In the genomic region with DNA sequence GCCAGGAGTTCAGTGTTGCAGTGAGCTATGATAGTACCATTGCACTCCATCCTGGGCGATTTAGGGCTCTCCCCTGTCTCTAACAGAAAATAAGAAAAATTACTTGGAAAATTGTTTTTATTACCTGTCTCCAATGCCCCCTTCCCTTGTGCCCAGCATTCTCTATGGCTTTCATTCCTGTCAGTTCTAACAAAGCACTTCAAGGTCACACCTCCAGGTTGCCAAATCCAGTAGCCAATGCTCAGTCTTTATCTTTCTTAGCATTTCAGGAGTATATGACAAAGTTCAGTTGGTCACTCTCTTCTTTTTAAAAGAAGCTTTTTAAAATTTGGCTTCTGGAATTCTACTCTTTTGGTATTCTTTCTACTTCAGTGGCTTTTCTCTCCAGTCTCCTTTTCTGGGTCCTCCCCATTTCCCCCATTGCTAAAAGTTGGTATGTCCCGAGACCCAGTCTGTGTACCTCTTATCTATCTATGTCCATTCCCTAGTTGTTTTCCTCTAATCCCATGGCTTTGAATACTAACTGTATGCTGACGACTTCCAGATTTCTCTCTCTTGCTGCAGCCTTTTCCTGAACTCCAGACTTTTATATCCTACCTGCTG, we compare ENCODE assay signal across 16 cellular contexts.
"Had no signal": no experiment of that assay in that cellular context is flagged by ENCODE, and none has a peak within 500 bp of the region (broad histone marks: within the 10 kb centered on the region; RNA-seq: fewer than 3 reads in every experiment).

No MANE protein-coding gene starts in this region.

- H3K27me3 ChIP-seq: heart left ventricle, left lung, ovary, upper lobe of left lung had no signal

- DNase-seq: activated CD4-positive, alpha-beta T cell treated with anti-CD3 and anti-CD28 coated beads for 4 hours; activated CD8-positive, alpha-beta memory T cell treated with anti-CD3 and anti-CD28 coated beads, Interleukin-2, amount 50 U/mL, for 48 hours; activated CD8-positive, alpha-beta T cell treated with anti-CD3 and anti-CD28 coated beads, Interleukin-2, amount 10 ng/mL, durations not matched to agents 7 days and 5 days; activated naive CD8-positive, alpha-beta T cell treated with anti-CD3 and anti-CD28 coated beads, Interleukin-2, amount 10 ng/mL, durations not matched to agents 7 days and 5 days; anterior cingulate cortex; dorsolateral prefrontal cortex; heart left ventricle; left lung; ovary; substantia nigra; T-helper 9 cell; upper lobe of left lung had no signal

- H3K4me1 Mint-ChIP-seq: activated naive CD8-positive, alpha-beta T cell treated with anti-CD3 and anti-CD28 coated beads, Interleukin-2, amount 10 ng/mL, durations not matched to agents 7 days and 5 days; stimulated activated effector memory CD8-positive, alpha-beta T cell treated with anti-CD3 and anti-CD28 coated beads, Interleukin-12 subunit alpha, Interleukin-12 subunit beta, amount 100 ng/mL, for 72 hours had no signal

- H3K27ac ChIP-seq: dorsolateral prefrontal cortex, left lung, ovary, upper lobe of left lung, VCaP had no signal

- H3K36me3 ChIP-seq: heart left ventricle, left lung, ovary, upper lobe of left lung had no signal

- H3K36me3 Mint-ChIP-seq: activated naive CD8-positive, alpha-beta T cell treated with anti-CD3 and anti-CD28 coated beads, Interleukin-2, amount 10 ng/mL, durations not matched to agents 7 days and 5 days; stimulated activated effector memory CD8-positive, alpha-beta T cell treated with anti-CD3 and anti-CD28 coated beads, Interleukin-12 subunit alpha, Interleukin-12 subunit beta, amount 100 ng/mL, for 72 hours had no signal

- H3K27ac Mint-ChIP-seq: activated CD8-positive, alpha-beta T cell treated with anti-CD3 and anti-CD28 coated beads, Interleukin-2, amount 10 ng/mL, durations not matched to agents 7 days and 5 days; activated naive CD8-positive, alpha-beta T cell treated with anti-CD3 and anti-CD28 coated beads, Interleukin-2, amount 10 ng/mL, durations not matched to agents 7 days and 5 days; stimulated activated effector memory CD8-positive, alpha-beta T cell treated with anti-CD3 and anti-CD28 coated beads, Interleukin-12 subunit alpha, Interleukin-12 subunit beta, amount 100 ng/mL, for 72 hours had no signal

- ATAC-seq: activated CD8-positive, alpha-beta T cell treated with anti-CD3 and anti-CD28 coated beads, Interleukin-2, amount 10 ng/mL, durations not matched to agents 7 days and 5 days; heart left ventricle; stimulated activated effector memory CD8-positive, alpha-beta T cell treated with anti-CD3 and anti-CD28 coated beads, Interleukin-12 subunit alpha, Interleukin-12 subunit beta, amount 100 ng/mL, for 72 hours had no signal

- FAIRE-seq: frontal cortex had no signal

- H3K4me3 ChIP-seq: dorsolateral prefrontal cortex, heart left ventricle, left lung, ovary, skin epidermis, upper lobe of left lung had no signal

- H3K9me3 Mint-ChIP-seq: activated naive CD8-positive, alpha-beta T cell treated with anti-CD3 and anti-CD28 coated beads, Interleukin-2, amount 10 ng/mL, durations not matched to agents 7 days and 5 days; stimulated activated effector memory CD8-positive, alpha-beta T cell treated with anti-CD3 and anti-CD28 coated beads, Interleukin-12 subunit alpha, Interleukin-12 subunit beta, amount 100 ng/mL, for 72 hours had no signal

- H3K4me3 Mint-ChIP-seq: activated CD8-positive, alpha-beta T cell treated with anti-CD3 and anti-CD28 coated beads, Interleukin-2, amount 10 ng/mL, durations not matched to agents 7 days and 5 days; activated naive CD8-positive, alpha-beta T cell treated with anti-CD3 and anti-CD28 coated beads, Interleukin-2, amount 10 ng/mL, durations not matched to agents 7 days and 5 days; stimulated activated effector memory CD8-positive, alpha-beta T cell treated with anti-CD3 and anti-CD28 coated beads, Interleukin-12 subunit alpha, Interleukin-12 subunit beta, amount 100 ng/mL, for 72 hours had no signal

- H3K9me3 ChIP-seq: heart left ventricle, left lung, ovary, upper lobe of left lung had no signal
